26 cellular contexts compared by ENCODE assay signal in genomic region chr20:42100137-42100704, GRCh38.
"Had no signal": no experiment of that assay in that cellular context is flagged by ENCODE, and none has a peak within 500 bp of the region (broad histone marks: within the 10 kb centered on the region; RNA-seq: fewer than 3 reads in every experiment).

No MANE protein-coding gene starts in this region.

- H3K4me3 ChIP-seq: colonic mucosa, esophagus squamous epithelium, heart right ventricle, lung, psoas muscle, sigmoid colon, spleen, thoracic aorta, tibial nerve, upper lobe of right lung, uterus had no signal

- ATAC-seq: left lobe of liver; natural killer cell; psoas muscle; right cardiac atrium; stimulated activated memory B cell treated with anti-CD40 and anti-IgM and Interleukin-4, amounts not matched to agents 10 μg/mL and 1 μg/mL and 100 μg/mL, for 72 hours; upper lobe of right lung had no signal

- H3K36me3 ChIP-seq: colonic mucosa, esophagus squamous epithelium, heart right ventricle, sigmoid colon, spleen, thoracic aorta, tibial nerve, upper lobe of right lung, uterus had no signal

- H3K27ac Mint-ChIP-seq: dendritic cell treated with granulocyte-macrophage colony-stimulating factor and Interleukin-4, amounts not matched to agents 40 ng/mL and 50 ng/mL, for 4 days; immature natural killer cell; memory B cell; natural killer cell; stimulated activated memory B cell treated with anti-CD40 and anti-IgM and Interleukin-4, amounts not matched to agents 10 μg/mL and 1 μg/mL and 100 μg/mL, for 72 hours; stimulated activated naive CD8-positive, alpha-beta T cell treated with anti-CD3 and anti-CD28 coated beads, Interleukin-15, Interleukin-2, amounts not matched to agents 100 ng/mL and 50 ng/mL, for 24 hours had no signal

- H3K9me3 Mint-ChIP-seq: dendritic cell treated with granulocyte-macrophage colony-stimulating factor and Interleukin-4, amounts not matched to agents 40 ng/mL and 50 ng/mL, for 4 days; stimulated activated memory B cell treated with anti-CD40 and anti-IgM and Interleukin-4, amounts not matched to agents 10 μg/mL and 1 μg/mL and 100 μg/mL, for 72 hours; stimulated activated naive CD8-positive, alpha-beta T cell treated with anti-CD3 and anti-CD28 coated beads, Interleukin-15, Interleukin-2, amounts not matched to agents 100 ng/mL and 50 ng/mL, for 24 hours had no signal

- H3K36me3 Mint-ChIP-seq: immature natural killer cell; memory B cell; natural killer cell; stimulated activated memory B cell treated with anti-CD40 and anti-IgM and Interleukin-4, amounts not matched to agents 10 μg/mL and 1 μg/mL and 100 μg/mL, for 72 hours had no signal

- H3K27me3 ChIP-seq: colonic mucosa, sigmoid colon, spleen, tibial nerve, upper lobe of right lung, uterus had no signal

- DNase-seq: colonic mucosa; effector memory CD4-positive, alpha-beta T cell; erythroblast; esophagus squamous epithelium; foreskin melanocyte; glutamatergic neuron; heart right ventricle; hypothalamus; immature natural killer cell; natural killer cell; psoas muscle; right cardiac atrium; sigmoid colon; spleen; stimulated activated CD4-positive, alpha-beta T cell treated with anti-CD3 and anti-CD28 coated beads, Interleukin-4, amount 100 ng/mL, for 4 hours; upper lobe of right lung; uterus had no signal

- H3K27me3 Mint-ChIP-seq: dendritic cell treated with granulocyte-macrophage colony-stimulating factor and Interleukin-4, amounts not matched to agents 40 ng/mL and 50 ng/mL, for 4 days had no signal

- H3K27ac ChIP-seq: colonic mucosa, esophagus squamous epithelium, psoas muscle, sigmoid colon, spleen, thoracic aorta, tibial nerve, upper lobe of right lung, uterus had no signal

- H3K9me3 ChIP-seq: colonic mucosa, esophagus squamous epithelium, heart right ventricle, psoas muscle, sigmoid colon, spleen, thoracic aorta, tibial nerve, upper lobe of right lung, uterus had no signal

- H3K4me1 Mint-ChIP-seq: immature natural killer cell; memory B cell; natural killer cell; neural crest cell; stimulated activated memory B cell treated with anti-CD40 and anti-IgM and Interleukin-4, amounts not matched to agents 10 μg/mL and 1 μg/mL and 100 μg/mL, for 72 hours had no signal

- H3K4me1 ChIP-seq: colonic mucosa, esophagus squamous epithelium, heart right ventricle, psoas muscle, sigmoid colon, spleen, tibial nerve, upper lobe of right lung, uterus had no signal

- H3K4me3 Mint-ChIP-seq: dendritic cell treated with granulocyte-macrophage colony-stimulating factor and Interleukin-4, amounts not matched to agents 40 ng/mL and 50 ng/mL, for 4 days; immature natural killer cell; memory B cell; natural killer cell; neural crest cell; stimulated activated memory B cell treated with anti-CD40 and anti-IgM and Interleukin-4, amounts not matched to agents 10 μg/mL and 1 μg/mL and 100 μg/mL, for 72 hours; stimulated activated naive CD8-positive, alpha-beta T cell treated with anti-CD3 and anti-CD28 coated beads, Interleukin-15, Interleukin-2, amounts not matched to agents 100 ng/mL and 50 ng/mL, for 24 hours had no signal
